ENCODE assay signal across 14 cellular contexts in the genomic region with DNA sequence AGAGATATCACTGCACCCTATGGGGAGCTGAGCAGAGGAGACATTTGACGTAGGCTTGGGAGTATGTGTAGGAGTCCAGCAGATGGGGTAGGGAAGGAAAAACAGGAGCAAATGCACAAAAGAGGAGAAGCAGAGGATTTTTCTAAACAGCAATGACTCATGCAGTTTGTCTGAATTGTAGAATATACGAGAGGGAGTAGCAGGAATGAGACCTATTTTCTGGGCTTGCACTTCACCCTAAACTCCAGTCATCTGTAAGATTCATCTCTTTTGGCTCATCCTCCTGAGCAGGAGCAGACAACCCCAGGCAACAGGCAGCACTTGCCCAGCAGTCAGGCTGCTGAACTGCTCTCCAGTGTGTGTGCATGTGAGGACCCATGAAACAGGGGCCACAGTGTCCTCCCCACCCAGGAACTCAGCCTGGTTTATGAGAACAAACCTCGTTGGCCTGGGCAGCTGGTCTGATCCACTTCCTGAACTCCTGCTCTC.
A peak's percentile ranks its signal among the peaks of the same experiment; 100 is the strongest.
DNase-seq lines count a peak whose midpoint lies in the region; ATAC-seq, FAIRE-seq and TF ChIP-seq lines count a peak whose summit lies in the region.
"Had no signal": no experiment of that assay in that cellular context is flagged by ENCODE, and none has a peak within 500 bp of the region (broad histone marks: within the 10 kb centered on the region; RNA-seq: fewer than 3 reads in every experiment).

No MANE protein-coding gene starts in this region.

- H3K23ac ChIP-seq in neuronal stem cell (ENCODE audit: low read depth, low read length, poor library complexity): no peak overlapping the region

- H3K4me3 ChIP-seq in A549: no peak overlapping the region
- H3K4me3 ChIP-seq in neuronal stem cell (ENCODE audit: low read length in 2 of 2): no peak overlapping the region

- CTCF ChIA-PET in A549 (lab: Yijun Ruan, JAX): interaction anchor here (1.1 to 3.4 kb wide), 5 partner anchors 11 to 356 kb away, joined by 3 to 11 read pairs (median 4); no protein-coding TSS in a partner anchor

- no peak for TF ChIP-seq EP300 in A549 (IDR thresholded peaks at IDR 0.05)

- ATAC-seq in A549 (no peak), GM21825 (IDR thresholded peaks at IDR 0.05; ENCODE audit: unreplicated experiment) (no peak)

- no peak overlapping the region for H2AFZ ChIP-seq in neuronal stem cell (ENCODE audit: low read length)

- no peak overlapping the region for H2BK15ac ChIP-seq in neuronal stem cell (ENCODE audit: low read length)

- H2BK5ac ChIP-seq in neuronal stem cell (ENCODE audit: low read length): no peak overlapping the region

- H3K9me3 ChIP-seq in A549: no peaks in the 10 kb centered on the region
- H3K9me3 ChIP-seq in neuronal stem cell (replicated peaks in 1 of 2; ENCODE audit: control insufficient read depth in 2 of 2, insufficient read depth in 1 of 2, low read depth in 1 of 2, low read length in 2 of 2): no peaks in the 10 kb centered on the region

- TF ChIP-seq CTCF in A549 (IDR thresholded peaks at IDR 0.05): no peak

- H2BK120ac ChIP-seq in neuronal stem cell (ENCODE audit: low read depth, low read length): no peak overlapping the region

- H3K14ac ChIP-seq in neuronal stem cell (ENCODE audit: low read length): no peak overlapping the region

- H3K9ac ChIP-seq in neuronal stem cell (ENCODE audit: low read depth, low read length, poor library complexity): no peak overlapping the region
- H3K9ac ChIP-seq: KMS-11 had no signal

- no peak for TF ChIP-seq RAD21 in A549 (conservative IDR thresholded peaks at IDR 0.05 in 1 of 2, IDR thresholded peaks at IDR 0.05 in 1 of 2)

- H3K79me1 ChIP-seq in neuronal stem cell (ENCODE audit: low read depth, low read length): no peaks in the 10 kb centered on the region

- peak overlapping the region; percentile 23 for H4K91ac ChIP-seq in neuronal stem cell (ENCODE audit: low read depth, low read length, poor library complexity)

- POLR2A ChIA-PET in A549 (lab: Yijun Ruan, JAX): interaction anchor here (1.1 kb wide), 1 partner anchor 99 kb away, joined by 3 read pairs; no protein-coding TSS in a partner anchor

- no peaks in the 10 kb centered on the region for H3K27me3 ChIP-seq in neuronal stem cell (ENCODE audit: control insufficient read depth in 3 of 3, insufficient read depth in 3 of 3, low read depth in 1 of 3, low read length in 3 of 3)

- WGBS in A549 (ENCODE audit: missing lambda C conversion rate): 57% methylated on average over 3 of the region's 3 CpGs
- WGBS in neuronal stem cell (ENCODE audit: extremely low coverage in 2 of 2, insufficient read length in 2 of 2, insufficient replicate concordance in 1 of 2), 2 donors: no CpG with 5 or more reads among the region's 3 CpGs

- no peak for DNase-seq in A549 (ENCODE audit: low read depth in 1 of 2, low spot score in 1 of 2)
- peak; percentile 67 for DNase-seq in M059J (ENCODE audit: low read depth)
- DNase-seq in dedifferentiated amniotic fluid mesenchymal stem cell (ENCODE audit: extremely low spot score): peak; percentile 46
- no peak for DNase-seq in neuronal stem cell (ENCODE audit: low spot score)
- no peak for DNase-seq in NCI-H1417 (lab: John Stamatoyannopoulos, UW)
- DNase-seq in substantia nigra (lab: John Stamatoyannopoulos, UW): no peak
- no peak for DNase-seq in cerebellar cortex (ENCODE audit: low spot score)
- DNase-seq: dermis blood vessel endothelial cell, foreskin melanocyte, naive B cell, NCI-H2081 treated with DMSO at 0.1 percent for 48 hours had no signal

- H3K36me3 ChIP-seq in neuronal stem cell (replicated peaks in 1 of 2; ENCODE audit: control insufficient read depth in 2 of 2, insufficient read depth in 2 of 2, low read length in 2 of 2): no peaks in the 10 kb centered on the region

- no peak for FAIRE-seq in A549 (lab: Jason Lieb, UNC)
- FAIRE-seq: GM12891 had no signal

- H3K4me2 ChIP-seq in A549: 0 out of 3 replicates have a peak overlapping the region, but pooled peaks have one; percentile 4
- no peak overlapping the region for H3K4me2 ChIP-seq in neuronal stem cell (ENCODE audit: insufficient read depth, low read length, poor library complexity, severe bottlenecking)
- H3K4me2 ChIP-seq: KMS-11 had no signal

- H2AK5ac ChIP-seq in neuronal stem cell (ENCODE audit: low read depth, low read length): peak overlapping the region; percentile 18

- H3K4me1 ChIP-seq in A549: peaks cover 62% of the 10 kb centered on the region
- peaks cover 0 to 2% of the 10 kb centered on the region in 2 donors for H3K4me1 ChIP-seq in neuronal stem cell (ENCODE audit: control insufficient read depth in 2 of 2, insufficient read depth in 1 of 2, low read depth in 1 of 2, low read length in 2 of 2)

- H3K18ac ChIP-seq in neuronal stem cell (ENCODE audit: low read length): no peak overlapping the region

- no peak for TF ChIP-seq POLR2A in A549 (IDR thresholded peaks at IDR 0.05; ENCODE audit: low read length)

- no peak overlapping the region for H4K8ac ChIP-seq in neuronal stem cell (ENCODE audit: low read depth, low read length)

- H3K4ac ChIP-seq in neuronal stem cell (ENCODE audit: low read length): no peak overlapping the region

- peak overlapping the region; percentile 58 to 73 for H3K27ac ChIP-seq in A549
- H3K27ac ChIP-seq in neuronal stem cell (replicated peaks; ENCODE audit: low read length): no peak overlapping the region
- no peak overlapping the region for H3K27ac ChIP-seq in substantia nigra (ENCODE audit: low read depth, low read length, poor library complexity, severe bottlenecking)
- H3K27ac ChIP-seq: KMS-11 had no signal

- no peak overlapping the region for H2BK12ac ChIP-seq in neuronal stem cell (ENCODE audit: low read length)

TF ChIP-seq in A549, 52 proteins besides CTCF, POLR2A, EP300 and RAD21:
- no peak for TF ChIP-seq ZNF302 (CRISPR knock-in tag; IDR thresholded peaks at IDR 0.05)
- TF ChIP-seq, protein P1, sequence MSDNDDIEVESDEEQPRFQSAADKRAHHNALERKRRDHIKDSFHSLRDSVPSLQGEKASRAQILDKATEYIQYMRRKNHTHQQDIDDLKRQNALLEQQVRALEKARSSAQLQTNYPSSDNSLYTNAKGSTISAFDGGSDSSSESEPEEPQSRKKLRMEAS (IDR thresholded peaks at IDR 0.05): no peak
- no peak for TF ChIP-seq SREBF2 (IDR thresholded peaks at IDR 0.05)

Comparison
In these comparisons a context has a peak if more than half of its experiments do, and no peak if none do; other contexts are left out.
1. DNase-seq: peak in M059J (single experiment) and dedifferentiated amniotic fluid mesenchymal stem cell (single experiment); none in A549 (0 of 2), neuronal stem cell (single experiment), NCI-H1417 (0 of 3), substantia nigra (0 of 49) and cerebellar cortex (single experiment).
2. H3K27ac ChIP-seq: peak in A549 (2 of 2); none in neuronal stem cell (single experiment) and substantia nigra (single experiment).